ENCODE assay signal across 8 cellular contexts in the genomic region with DNA sequence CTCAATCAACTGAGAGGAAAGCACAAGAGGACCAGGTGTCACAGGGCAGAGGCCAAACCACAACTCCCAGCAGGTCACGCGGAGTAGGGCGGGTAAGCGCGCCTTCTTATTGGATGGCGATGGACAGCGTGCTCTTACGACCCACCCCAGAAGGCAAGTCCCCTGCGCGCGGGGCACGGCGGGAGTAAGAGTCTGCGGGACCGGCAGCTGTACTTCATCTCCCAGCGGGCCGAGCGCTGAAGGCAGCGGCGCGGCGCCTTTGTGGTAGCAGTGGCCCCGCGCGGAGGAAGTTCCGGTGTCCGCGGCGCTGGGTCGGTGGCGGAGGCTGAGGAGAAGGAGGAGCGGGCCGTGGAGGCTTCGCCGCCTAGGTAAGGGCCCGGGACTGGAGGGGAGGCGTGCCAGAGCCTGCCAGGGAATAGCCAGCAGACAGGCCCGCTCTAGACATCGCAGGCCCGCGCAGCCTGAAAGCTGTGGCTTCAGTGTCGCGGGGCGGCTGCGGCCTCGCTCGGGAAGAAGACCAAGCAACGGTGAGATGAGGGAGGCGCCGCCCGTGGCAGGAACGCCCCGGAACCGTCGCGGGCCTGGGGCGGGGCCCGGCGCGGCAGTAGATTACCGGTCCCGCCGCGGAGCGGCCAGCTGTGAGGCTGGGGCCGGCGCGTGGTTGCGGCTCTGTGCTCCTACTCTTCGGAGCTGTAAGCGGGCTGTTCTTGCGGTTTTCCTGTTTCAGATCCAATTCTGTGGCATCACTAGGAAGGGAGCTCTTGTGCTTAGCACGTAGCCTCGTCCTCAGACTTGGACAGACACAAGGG. TPM values are rescaled to one million over a fixed set of nuclear protein-coding genes. Genes with fewer than 3 reads are reported as not detected.
DNase-seq lines count a peak whose midpoint lies in the region; FAIRE-seq and TF ChIP-seq lines count a peak whose summit lies in the region.

A gene with protein sequence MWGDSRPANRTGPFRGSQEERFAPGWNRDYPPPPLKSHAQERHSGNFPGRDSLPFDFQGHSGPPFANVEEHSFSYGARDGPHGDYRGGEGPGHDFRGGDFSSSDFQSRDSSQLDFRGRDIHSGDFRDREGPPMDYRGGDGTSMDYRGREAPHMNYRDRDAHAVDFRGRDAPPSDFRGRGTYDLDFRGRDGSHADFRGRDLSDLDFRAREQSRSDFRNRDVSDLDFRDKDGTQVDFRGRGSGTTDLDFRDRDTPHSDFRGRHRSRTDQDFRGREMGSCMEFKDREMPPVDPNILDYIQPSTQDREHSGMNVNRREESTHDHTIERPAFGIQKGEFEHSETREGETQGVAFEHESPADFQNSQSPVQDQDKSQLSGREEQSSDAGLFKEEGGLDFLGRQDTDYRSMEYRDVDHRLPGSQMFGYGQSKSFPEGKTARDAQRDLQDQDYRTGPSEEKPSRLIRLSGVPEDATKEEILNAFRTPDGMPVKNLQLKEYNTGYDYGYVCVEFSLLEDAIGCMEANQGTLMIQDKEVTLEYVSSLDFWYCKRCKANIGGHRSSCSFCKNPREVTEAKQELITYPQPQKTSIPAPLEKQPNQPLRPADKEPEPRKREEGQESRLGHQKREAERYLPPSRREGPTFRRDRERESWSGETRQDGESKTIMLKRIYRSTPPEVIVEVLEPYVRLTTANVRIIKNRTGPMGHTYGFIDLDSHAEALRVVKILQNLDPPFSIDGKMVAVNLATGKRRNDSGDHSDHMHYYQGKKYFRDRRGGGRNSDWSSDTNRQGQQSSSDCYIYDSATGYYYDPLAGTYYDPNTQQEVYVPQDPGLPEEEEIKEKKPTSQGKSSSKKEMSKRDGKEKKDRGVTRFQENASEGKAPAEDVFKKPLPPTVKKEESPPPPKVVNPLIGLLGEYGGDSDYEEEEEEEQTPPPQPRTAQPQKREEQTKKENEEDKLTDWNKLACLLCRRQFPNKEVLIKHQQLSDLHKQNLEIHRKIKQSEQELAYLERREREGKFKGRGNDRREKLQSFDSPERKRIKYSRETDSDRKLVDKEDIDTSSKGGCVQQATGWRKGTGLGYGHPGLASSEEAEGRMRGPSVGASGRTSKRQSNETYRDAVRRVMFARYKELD (plus strand): TSS at position 293 of the 809 bp plus-strand sequence. CDS start 22,492 bp downstream, outside the sequence.

- H2AK5ac ChIP-seq in neuronal stem cell (ENCODE audit: low read depth, low read length): no peak within 1 kb of the TSS

- H3K4me3 ChIP-seq in HFF-Myc (replicated peaks; ENCODE audit: low read depth, low read length) (peak within 1 kb of the TSS; percentile 82), neuronal stem cell (ENCODE audit: low read length in 2 of 2) (peak within 1 kb of the TSS; percentile 77 to 92)

- FAIRE-seq in frontal cortex (lab: Jason Lieb, UNC): no peak

- no peak within 1 kb of the TSS for H3K4ac ChIP-seq in neuronal stem cell (ENCODE audit: low read length)

- CTCF ChIA-PET in activated naive CD4-positive, alpha-beta T cell treated with anti-CD3 and anti-CD28 coated beads for 36 hours (lab: Charles Lee): interaction anchor here (0.6 to 1.3 kb wide), 3 partner anchors 78 to 477 kb away, joined by 3 to 4 read pairs (median 3); no protein-coding TSS in a partner anchor

- H3K4me1 ChIP-seq in neuronal stem cell (ENCODE audit: control insufficient read depth in 2 of 2, insufficient read depth in 1 of 2, low read depth in 1 of 2, low read length in 2 of 2): peaks cover 4% of the 10 kb centered on the region in 2 donors

- H4K91ac ChIP-seq in neuronal stem cell (ENCODE audit: low read depth, low read length, poor library complexity): no peak within 1 kb of the TSS

- H3K9me3 Mint-ChIP-seq in activated naive CD4-positive, alpha-beta T cell treated with anti-CD3 and anti-CD28 coated beads for 36 hours: peaks cover 2% of the 10 kb centered on the region

- no peak within 1 kb of the TSS for H2BK15ac ChIP-seq in neuronal stem cell (ENCODE audit: low read length)

- peak within 1 kb of the TSS; percentile 99 for H2BK5ac ChIP-seq in neuronal stem cell (ENCODE audit: low read length)

- TF ChIP-seq CTCF in HFF-Myc (IDR thresholded peaks at IDR 0.05; ENCODE audit: low read depth, low read length, missing control alignments) (no peak), subcutaneous adipose tissue (IDR thresholded peaks at IDR 0.05; ENCODE audit: low read depth) (no peak)

- peak within 1 kb of the TSS; percentile 58 for H2BK12ac ChIP-seq in neuronal stem cell (ENCODE audit: low read length)

- peak within 1 kb of the TSS; percentile 98 for H3K4me3 Mint-ChIP-seq in activated naive CD4-positive, alpha-beta T cell treated with anti-CD3 and anti-CD28 coated beads for 36 hours

- H2BK120ac ChIP-seq in neuronal stem cell (ENCODE audit: low read depth, low read length): no peak within 1 kb of the TSS

- peak within 1 kb of the TSS; percentile 98 for H3K27ac ChIP-seq in neuronal stem cell (replicated peaks; ENCODE audit: low read length)

- H3K27me3 ChIP-seq in neuronal stem cell (ENCODE audit: control insufficient read depth in 3 of 3, insufficient read depth in 3 of 3, low read depth in 1 of 3, low read length in 3 of 3): peaks cover 0 to 5% (median 0%) of the 10 kb centered on the region in 3 experiments

- H4K8ac ChIP-seq in neuronal stem cell (ENCODE audit: low read depth, low read length): peak within 1 kb of the TSS; percentile 92

- peaks cover 0 to 16% of the 10 kb centered on the region in 2 donors for H3K36me3 ChIP-seq in neuronal stem cell (replicated peaks in 1 of 2; ENCODE audit: control insufficient read depth in 2 of 2, insufficient read depth in 2 of 2, low read length in 2 of 2)

- peak within 1 kb of the TSS; percentile 66 for H3K4me2 ChIP-seq in neuronal stem cell (ENCODE audit: insufficient read depth, low read length, poor library complexity, severe bottlenecking)

- WGBS in neuronal stem cell (ENCODE audit: extremely low coverage in 2 of 2, insufficient read length in 2 of 2, insufficient replicate concordance in 1 of 2), 2 donors: no CpG with 5 or more reads among the region's 74 CpGs

- no peaks in the 10 kb centered on the region for H3K9me3 ChIP-seq in neuronal stem cell (replicated peaks in 1 of 2; ENCODE audit: control insufficient read depth in 2 of 2, insufficient read depth in 1 of 2, low read depth in 1 of 2, low read length in 2 of 2)

- H3K23ac ChIP-seq in neuronal stem cell (ENCODE audit: low read depth, low read length, poor library complexity): peak within 1 kb of the TSS; percentile 96

- peaks cover 14% of the 10 kb centered on the region for H3K36me3 Mint-ChIP-seq in activated naive CD4-positive, alpha-beta T cell treated with anti-CD3 and anti-CD28 coated beads for 36 hours (ENCODE audit: low read depth)

- peak within 1 kb of the TSS; percentile 87 for H2AFZ ChIP-seq in neuronal stem cell (ENCODE audit: low read length)

- DNase-seq in GM03348 (ENCODE audit: low spot score) (peak; percentile 98), HFF-Myc (ENCODE audit: extremely low read depth, low read depth) (peak; percentile 94), NAMALWA (ENCODE audit: low spot score) (peak; percentile 95), SK-N-DZ (ENCODE audit: low spot score) (peak; percentile 97), frontal cortex (ENCODE audit: low spot score in 2 of 2) (peak; percentile 95 to 98), neuronal stem cell (ENCODE audit: low spot score) (peak; percentile 92)
- peak; percentile 98 for DNase-seq in activated naive CD4-positive, alpha-beta T cell treated with anti-CD3 and anti-CD28 coated beads for 36 hours

- intact Hi-C loops in activated naive CD4-positive, alpha-beta T cell treated with anti-CD3 and anti-CD28 coated beads for 36 hours (cut with micrococcal nuclease): loop anchor here (1.0 to 2.0 kb wide), 7 partner anchors 11 to 359 kb away; a partner anchor contains a TSS

- H3K9ac ChIP-seq in neuronal stem cell (ENCODE audit: low read depth, low read length, poor library complexity): peak within 1 kb of the TSS; percentile 99

- peaks cover 29% of the 10 kb centered on the region for H3K4me1 Mint-ChIP-seq in activated naive CD4-positive, alpha-beta T cell treated with anti-CD3 and anti-CD28 coated beads for 36 hours (ENCODE audit: low read depth)

- H3K27ac Mint-ChIP-seq in activated naive CD4-positive, alpha-beta T cell treated with anti-CD3 and anti-CD28 coated beads for 36 hours: peak within 1 kb of the TSS; percentile 93

- H3K14ac ChIP-seq in neuronal stem cell (ENCODE audit: low read length): peak within 1 kb of the TSS; percentile 71

- no peaks in the 10 kb centered on the region for H3K27me3 Mint-ChIP-seq in activated naive CD4-positive, alpha-beta T cell treated with anti-CD3 and anti-CD28 coated beads for 36 hours (ENCODE audit: low read depth)

- no peaks in the 10 kb centered on the region for H3K79me1 ChIP-seq in neuronal stem cell (ENCODE audit: low read depth, low read length)

- peak within 1 kb of the TSS; percentile 100 for H3K18ac ChIP-seq in neuronal stem cell (ENCODE audit: low read length)

RNA-seq across cellular contexts. Expression of the gene that starts here (rescaled TPM):
- polyA plus RNA-seq in SK-N-DZ (2014; cell fraction: cytosol; rRNA removed): 50.8 and 60.1 TPM in 2 replicates
- polyA plus RNA-seq in SK-N-DZ (2014; cell fraction: nucleus; rRNA removed): 162 and 217 TPM in 2 replicates
- 10 to 100 TPM; 89.1 to 98.2 TPM for total RNA-seq in activated naive CD4-positive, alpha-beta T cell treated with anti-CD3 and anti-CD28 coated beads for 36 hours
- total RNA-seq in frontal cortex (79.5 TPM), subcutaneous adipose tissue (100 to 1,000 TPM in 2 of 4 donors, 10 to 100 TPM in 2; 95.5 to 150 (median 107) TPM)
- polyA plus RNA-seq in neuronal stem cell (2013, experiment 1 of 2): 86.7 TPM
- 85.7 TPM for polyA plus RNA-seq in neuronal stem cell (2013, experiment 2 of 2)

Comparison
In these comparisons a context has a peak if more than half of its experiments do, and no peak if none do; other contexts are left out.
1. Peak in every context shown above with its lines: DNase-seq, H3K4me3 ChIP-seq and H3K27ac ChIP-seq.